7 cellular contexts compared by ENCODE assay signal in the genomic region with DNA sequence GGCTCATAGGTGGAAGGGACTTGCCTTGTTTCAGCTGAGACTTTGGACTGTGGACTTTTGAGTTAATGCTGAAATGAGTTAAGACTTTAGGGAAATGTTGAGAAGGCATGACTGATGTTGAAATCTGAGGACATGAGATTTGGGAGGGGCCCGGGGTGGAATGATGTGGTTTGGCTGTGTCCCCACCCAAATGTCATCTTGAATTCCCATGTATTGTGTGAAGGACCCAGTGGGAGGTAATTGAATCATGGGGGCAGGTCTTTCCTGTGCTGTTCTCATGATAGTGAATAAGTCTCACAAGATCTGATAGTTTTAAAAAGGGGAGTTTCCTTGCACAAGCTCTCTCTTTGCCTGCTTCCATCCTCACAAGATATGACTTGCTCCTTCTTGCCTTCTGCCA.
DNase-seq lines count a peak whose midpoint lies in the region; TF ChIP-seq lines count a peak whose summit lies in the region.
"Not testable (repeated sequence)": the region's sequence is repeated elsewhere in the genome, so short reads cannot be mapped to it uniquely, and the experiment has no call there.

No MANE protein-coding gene starts in this region.

- H3K27ac ChIP-seq in brain microvascular endothelial cell = peak overlapping the region; percentile 40

- H3K9me3 ChIP-seq in adipocyte (ENCODE audit: control insufficient read depth, low read length) = peaks cover 21% of the 10 kb centered on the region

- TF ChIP-seq CTCF in brain microvascular endothelial cell (IDR thresholded peaks at IDR 0.05; ENCODE audit: low read depth, low read length, missing control alignments); choroid plexus epithelial cell (conservative IDR thresholded peaks at IDR 0.05; ENCODE audit: low read depth, low read length): not testable (repeated sequence)

- H3K9ac ChIP-seq in adipocyte (ENCODE audit: low read length) = not testable (repeated sequence)

- not testable (repeated sequence) for H3K4me3 ChIP-seq in adipocyte (ENCODE audit: low read length); brain microvascular endothelial cell (ENCODE audit: low read depth, low read length); choroid plexus epithelial cell (ENCODE audit: low read depth, low read length); skeletal muscle cell (ENCODE audit: low read depth, low read length)

- H3K4me1 ChIP-seq in adipocyte (ENCODE audit: control insufficient read depth, insufficient read depth, low read length) = not testable (repeated sequence)

- not testable (repeated sequence) for H3K36me3 ChIP-seq in adipocyte (ENCODE audit: control insufficient read depth, insufficient read depth, low read length, severe bottlenecking); brain microvascular endothelial cell (replicated peaks)

- not testable (repeated sequence) for H3K27me3 ChIP-seq in adipocyte (replicated peaks; ENCODE audit: control insufficient read depth, insufficient read depth, low read length); brain microvascular endothelial cell (replicated peaks)

- in situ Hi-C loops in brain microvascular endothelial cell (cut with HindIII; ENCODE audit: low pct_ligation_motif_present, low sequenced_read_pairs) = not testable (repeated sequence)

- DNase-seq in HT1080 (ENCODE audit: low read depth) = peak; percentile 62
- peak; percentile 90 for DNase-seq in adipocyte (ENCODE audit: low read depth)
- peak; percentile 88 for DNase-seq in brain microvascular endothelial cell
- DNase-seq in choroid plexus epithelial cell (ENCODE audit: low read depth) = peak; percentile 85
- peak; percentile 73 for DNase-seq in fibroblast of gingiva (ENCODE audit: low read depth)
- DNase-seq in iris pigment epithelial cell (ENCODE audit: low read depth) = peak; percentile 54
- DNase-seq in skeletal muscle cell (ENCODE audit: low read depth) = peak; percentile 12

Comparison
In these comparisons a context has a peak if more than half of its experiments do, and no peak if none do; other contexts are left out.
1. DNase-seq: peak in every context shown above with its lines; median percentile 90 in adipocyte; 88 in brain microvascular endothelial cell; 85 in choroid plexus epithelial cell; 73 in fibroblast of gingiva; 62 in HT1080; 54 in iris pigment epithelial cell; 12 in skeletal muscle cell.